11 cellular contexts compared by ENCODE assay signal in the genomic region with DNA sequence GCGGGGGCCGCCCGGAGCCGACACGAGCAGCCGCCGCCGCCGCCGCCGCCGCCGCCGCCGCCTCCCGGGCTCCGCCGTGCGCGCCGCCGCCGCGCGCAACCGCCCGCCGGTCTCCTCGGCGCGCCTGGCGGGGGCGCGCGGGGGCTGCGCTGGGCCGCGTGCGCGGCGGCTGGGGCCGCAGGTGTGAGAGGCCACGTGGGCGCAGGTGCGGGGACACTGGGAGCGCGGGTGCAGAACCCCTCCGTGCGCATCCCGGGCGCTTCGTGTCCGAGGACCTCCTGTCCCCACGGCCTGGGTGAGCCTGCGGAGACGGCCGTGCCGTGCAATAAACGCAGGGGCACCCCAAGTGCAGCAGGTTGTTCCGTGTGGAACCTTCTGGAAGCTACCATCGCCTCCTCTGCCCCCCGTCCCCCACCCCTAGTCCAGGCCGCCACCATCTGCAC. TPM values are rescaled to one million over a fixed set of nuclear protein-coding genes. Genes with fewer than 3 reads are reported as not detected.
DNase-seq lines count a peak whose midpoint lies in the region; ATAC-seq and TF ChIP-seq lines count a peak whose summit lies in the region.
"Had no signal": no experiment of that assay in that cellular context is flagged by ENCODE, and none has a peak within 500 bp of the region (broad histone marks: within the 10 kb centered on the region; RNA-seq: fewer than 3 reads in every experiment).

A gene with protein sequence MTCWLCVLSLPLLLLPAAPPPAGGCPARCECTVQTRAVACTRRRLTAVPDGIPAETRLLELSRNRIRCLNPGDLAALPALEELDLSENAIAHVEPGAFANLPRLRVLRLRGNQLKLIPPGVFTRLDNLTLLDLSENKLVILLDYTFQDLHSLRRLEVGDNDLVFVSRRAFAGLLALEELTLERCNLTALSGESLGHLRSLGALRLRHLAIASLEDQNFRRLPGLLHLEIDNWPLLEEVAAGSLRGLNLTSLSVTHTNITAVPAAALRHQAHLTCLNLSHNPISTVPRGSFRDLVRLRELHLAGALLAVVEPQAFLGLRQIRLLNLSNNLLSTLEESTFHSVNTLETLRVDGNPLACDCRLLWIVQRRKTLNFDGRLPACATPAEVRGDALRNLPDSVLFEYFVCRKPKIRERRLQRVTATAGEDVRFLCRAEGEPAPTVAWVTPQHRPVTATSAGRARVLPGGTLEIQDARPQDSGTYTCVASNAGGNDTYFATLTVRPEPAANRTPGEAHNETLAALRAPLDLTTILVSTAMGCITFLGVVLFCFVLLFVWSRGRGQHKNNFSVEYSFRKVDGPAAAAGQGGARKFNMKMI (minus strand): TSS at position 41 of the 443 bp plus-strand sequence. CDS start 16,378 bp downstream, outside the sequence.

- no peaks in the 10 kb centered on the region for H3K9me3 Mint-ChIP-seq in activated CD4-positive, alpha-beta T cell treated with anti-CD3 and anti-CD28 coated beads, Interleukin-2, amount 10 ng/mL, durations not matched to agents 24 days and 14 days
- no peaks in the 10 kb centered on the region for H3K9me3 Mint-ChIP-seq in activated CD4-positive, alpha-beta T cell treated with anti-CD3 and anti-CD28 coated beads, Interleukin-2, amount 10 ng/mL, durations not matched to agents 7 days and 5 days
- H3K9me3 Mint-ChIP-seq in stimulated activated effector memory CD8-positive, alpha-beta T cell treated with anti-CD3 and anti-CD28 coated beads, Interleukin-12 subunit alpha, Interleukin-12 subunit beta, amount 100 ng/mL, for 72 hours = no peaks in the 10 kb centered on the region

- CTCF ChIA-PET in activated CD4-positive, alpha-beta T cell treated with anti-CD3 and anti-CD28 coated beads, Interleukin-2, amount 10 ng/mL, durations not matched to agents 7 days and 5 days (lab: Charles Lee) = no interaction called here

- H3K4me3 ChIP-seq in fibroblast of villous mesenchyme (ENCODE audit: low read depth, low read length) = peak within 1 kb of the TSS; percentile 27

- H3K36me3 Mint-ChIP-seq in activated CD4-positive, alpha-beta T cell treated with anti-CD3 and anti-CD28 coated beads, Interleukin-2, amount 10 ng/mL, durations not matched to agents 24 days and 14 days (ENCODE audit: low read depth) = peaks cover 2% of the 10 kb centered on the region
- peaks cover 2% of the 10 kb centered on the region for H3K36me3 Mint-ChIP-seq in activated CD4-positive, alpha-beta T cell treated with anti-CD3 and anti-CD28 coated beads, Interleukin-2, amount 10 ng/mL, durations not matched to agents 7 days and 5 days (ENCODE audit: low read depth)
- no peaks in the 10 kb centered on the region for H3K36me3 Mint-ChIP-seq in stimulated activated effector memory CD8-positive, alpha-beta T cell treated with anti-CD3 and anti-CD28 coated beads, Interleukin-12 subunit alpha, Interleukin-12 subunit beta, amount 100 ng/mL, for 72 hours

- peaks cover 56% of the 10 kb centered on the region for H3K27me3 Mint-ChIP-seq in activated CD4-positive, alpha-beta T cell treated with anti-CD3 and anti-CD28 coated beads, Interleukin-2, amount 10 ng/mL, durations not matched to agents 24 days and 14 days
- peaks cover 66% of the 10 kb centered on the region for H3K27me3 Mint-ChIP-seq in activated CD4-positive, alpha-beta T cell treated with anti-CD3 and anti-CD28 coated beads, Interleukin-2, amount 10 ng/mL, durations not matched to agents 7 days and 5 days

- H3K4me3 Mint-ChIP-seq in activated CD4-positive, alpha-beta T cell treated with anti-CD3 and anti-CD28 coated beads, Interleukin-2, amount 10 ng/mL, durations not matched to agents 24 days and 14 days = peak within 1 kb of the TSS; percentile 26
- H3K4me3 Mint-ChIP-seq in activated CD4-positive, alpha-beta T cell treated with anti-CD3 and anti-CD28 coated beads, Interleukin-2, amount 10 ng/mL, durations not matched to agents 7 days and 5 days = no peak within 1 kb of the TSS
- peak within 1 kb of the TSS; percentile 39 for H3K4me3 Mint-ChIP-seq in stimulated activated effector memory CD8-positive, alpha-beta T cell treated with anti-CD3 and anti-CD28 coated beads, Interleukin-12 subunit alpha, Interleukin-12 subunit beta, amount 100 ng/mL, for 72 hours

- H3K4me1 Mint-ChIP-seq in activated CD4-positive, alpha-beta T cell treated with anti-CD3 and anti-CD28 coated beads, Interleukin-2, amount 10 ng/mL, durations not matched to agents 24 days and 14 days = peaks cover 3% of the 10 kb centered on the region
- H3K4me1 Mint-ChIP-seq in activated CD4-positive, alpha-beta T cell treated with anti-CD3 and anti-CD28 coated beads, Interleukin-2, amount 10 ng/mL, durations not matched to agents 7 days and 5 days = peaks cover 3% of the 10 kb centered on the region
- H3K4me1 Mint-ChIP-seq in stimulated activated effector memory CD8-positive, alpha-beta T cell treated with anti-CD3 and anti-CD28 coated beads, Interleukin-12 subunit alpha, Interleukin-12 subunit beta, amount 100 ng/mL, for 72 hours = peaks cover 11% of the 10 kb centered on the region

- POLR2A ChIA-PET in activated CD4-positive, alpha-beta T cell treated with anti-CD3 and anti-CD28 coated beads, Interleukin-2, amount 10 ng/mL, durations not matched to agents 7 days and 5 days (lab: Charles Lee) = no interaction called here

- TF ChIP-seq CTCF in fibroblast of villous mesenchyme (IDR thresholded peaks at IDR 0.05; ENCODE audit: insufficient read depth, low read depth, low read length) = no peak

- no peak for ATAC-seq in stimulated activated effector memory CD8-positive, alpha-beta T cell treated with anti-CD3 and anti-CD28 coated beads, Interleukin-12 subunit alpha, Interleukin-12 subunit beta, amount 100 ng/mL, for 72 hours
- ATAC-seq in GM19397 (IDR thresholded peaks at IDR 0.05; ENCODE audit: unreplicated experiment) = no peak
- ATAC-seq in GM18519 (IDR thresholded peaks at IDR 0.05; ENCODE audit: low FRiP score, unreplicated experiment) = no peak
- ATAC-seq: Right ventricle myocardium inferior had no signal

- DNase-seq in activated CD4-positive, alpha-beta T cell treated with anti-CD3 and anti-CD28 coated beads, Interleukin-2, amount 10 ng/mL, durations not matched to agents 24 days and 14 days = peak; percentile 63
- no peak for DNase-seq in activated CD4-positive, alpha-beta T cell treated with anti-CD3 and anti-CD28 coated beads, Interleukin-2, amount 10 ng/mL, durations not matched to agents 7 days and 5 days
- DNase-seq in RPMI8226 (peak; percentile 75), fibroblast of villous mesenchyme (ENCODE audit: low read depth) (no peak), SIG-M5 treated with dmso at 0.1 percent for 504 hours (lab: John Stamatoyannopoulos, UW; ENCODE audit: unreplicated experiment) (no peak)
- DNase-seq in stimulated activated effector memory CD8-positive, alpha-beta T cell treated with anti-CD3 and anti-CD28 coated beads, Interleukin-12 subunit alpha, Interleukin-12 subunit beta, amount 100 ng/mL, for 72 hours (ENCODE audit: low spot score in 2 of 2) = no peak
- DNase-seq: DMS79, tibial artery had no signal

- intact Hi-C loops in activated CD4-positive, alpha-beta T cell treated with anti-CD3 and anti-CD28 coated beads, Interleukin-2, amount 10 ng/mL, durations not matched to agents 24 days and 14 days (cut with micrococcal nuclease) = no loop called here

- H3K27ac Mint-ChIP-seq in activated CD4-positive, alpha-beta T cell treated with anti-CD3 and anti-CD28 coated beads, Interleukin-2, amount 10 ng/mL, durations not matched to agents 24 days and 14 days = no peak within 1 kb of the TSS
- H3K27ac Mint-ChIP-seq in activated CD4-positive, alpha-beta T cell treated with anti-CD3 and anti-CD28 coated beads, Interleukin-2, amount 10 ng/mL, durations not matched to agents 7 days and 5 days = no peak within 1 kb of the TSS
- H3K27ac Mint-ChIP-seq in stimulated activated effector memory CD8-positive, alpha-beta T cell treated with anti-CD3 and anti-CD28 coated beads, Interleukin-12 subunit alpha, Interleukin-12 subunit beta, amount 100 ng/mL, for 72 hours = no peak within 1 kb of the TSS

RNA-seq across cellular contexts. Expression of the gene that starts here (rescaled TPM):
- total RNA-seq in activated CD4-positive, alpha-beta T cell treated with anti-CD3 and anti-CD28 coated beads, Interleukin-2, amount 10 ng/mL, durations not matched to agents 24 days and 14 days = 0.09 and 0.26 TPM in 2 replicates
- total RNA-seq in activated CD4-positive, alpha-beta T cell treated with anti-CD3 and anti-CD28 coated beads, Interleukin-2, amount 10 ng/mL, durations not matched to agents 7 days and 5 days = under 1 TPM; 0.35 to 0.44 TPM
- under 0.01 TPM in 1 of 2 replicates, not detected in the other for total RNA-seq in fibroblast of villous mesenchyme
- total RNA-seq: Right ventricle myocardium inferior had no signal

Comparison
In these comparisons a context has a peak if more than half of its experiments do, and no peak if none do; other contexts are left out.
1. Peak in DNase-seq in activated CD4-positive, alpha-beta T cell treated with anti-CD3 and anti-CD28 coated beads, Interleukin-2, amount 10 ng/mL, durations not matched to agents 24 days and 14 days; RNA of the gene not detected or under 1 TPM.